In the genomic region with DNA sequence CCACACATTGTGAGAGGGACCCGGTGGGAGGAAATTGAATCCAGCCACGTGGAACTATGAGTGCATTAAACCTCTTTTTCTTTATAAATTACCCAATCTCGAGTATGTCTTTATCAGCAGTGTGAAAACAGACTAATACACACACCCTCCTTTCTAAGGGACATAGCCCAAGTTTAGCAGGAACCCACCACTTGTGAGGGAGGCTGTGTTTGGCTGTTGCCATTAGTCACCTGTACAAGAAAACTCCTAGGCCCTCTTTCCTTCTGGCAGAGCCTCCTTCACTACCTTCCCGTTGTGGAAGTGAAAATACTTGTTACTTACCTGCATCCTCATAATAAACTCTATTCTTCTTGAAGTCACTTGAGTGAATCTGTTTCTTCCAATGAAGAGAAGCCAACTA, we compare ENCODE assay signal across 23 cellular contexts.
DNase-seq lines count a peak whose midpoint lies in the region; ATAC-seq, FAIRE-seq and TF ChIP-seq lines count a peak whose summit lies in the region.
"Had no signal": no experiment of that assay in that cellular context is flagged by ENCODE, and none has a peak within 500 bp of the region (broad histone marks: within the 10 kb centered on the region; RNA-seq: fewer than 3 reads in every experiment).

No MANE protein-coding gene starts in this region.

- no peak for ATAC-seq in HepG2
- no peak for ATAC-seq in right lobe of liver
- ATAC-seq: A549, GM12878, GM23338 had no signal

- TF ChIP-seq EP300 in HepG2 (IDR thresholded peaks at IDR 0.05; ENCODE audit: low read depth in 2 of 2, low read length in 2 of 2) (no peak), HepG2 (CRISPR knock-in tag; IDR thresholded peaks at IDR 0.05; ENCODE audit: borderline replicate concordance) (no peak)

- 26% methylated on average over 4 of the region's 4 CpGs for WGBS in HepG2 (ENCODE audit: low lambda C conversion rate)
- 53% methylated on average over 4 of the region's 4 CpGs for WGBS in right lobe of liver (ENCODE audit: insufficient coverage, low coverage, low lambda C conversion rate, missing lambda C conversion rate)

- H3K27me3 ChIP-seq in HepG2 (ENCODE audit: control insufficient read depth in 1 of 2, insufficient read depth in 2 of 2, low read length in 2 of 2) (no peaks in the 10 kb centered on the region), right lobe of liver (no peaks in the 10 kb centered on the region), PC-9 (ENCODE audit: insufficient read depth, low read depth) (no peaks in the 10 kb centered on the region), neural progenitor cell (no peaks in the 10 kb centered on the region)
- H3K27me3 ChIP-seq: BE2C; BLaER1 treated with 17β-estradiol and CSF1 and Interleukin-3, amounts not matched to agents 10 nM and 100 nM had no signal

- H3K4me1 ChIP-seq in HepG2 (ENCODE audit: insufficient read depth, low read length) (peaks cover 35% of the 10 kb centered on the region), right lobe of liver (no peaks in the 10 kb centered on the region), PC-9 (replicated peaks; ENCODE audit: insufficient read depth) (no peaks in the 10 kb centered on the region), neural progenitor cell (no peaks in the 10 kb centered on the region)
- H3K4me1 ChIP-seq: A549; BLaER1 treated with 17β-estradiol and CSF1 and Interleukin-3, amounts not matched to agents 10 nM and 100 nM had no signal

- H3K36me3 ChIP-seq in HepG2 (replicated peaks in 1 of 2; ENCODE audit: control insufficient read depth in 1 of 2, insufficient read depth in 2 of 2, low read length in 2 of 2): no peaks in the 10 kb centered on the region
- H3K36me3 ChIP-seq in right lobe of liver: no peaks in the 10 kb centered on the region
- H3K36me3 ChIP-seq in PC-9 (ENCODE audit: low read depth): no peaks in the 10 kb centered on the region
- H3K36me3 ChIP-seq in neural progenitor cell: no peaks in the 10 kb centered on the region
- H3K36me3 ChIP-seq: BE2C; BLaER1 treated with 17β-estradiol and CSF1 and Interleukin-3, amounts not matched to agents 10 nM and 100 nM had no signal

- in situ Hi-C loops in HepG2 (cut with HindIII; ENCODE audit: extremely low pct_ligation_motif_present, low pct_unique_long_range_greater_than_20kb): no loop called here

- H3K9me2 ChIP-seq in PC-9 (ENCODE audit: insufficient read depth): no peaks in the 10 kb centered on the region

- TF ChIP-seq RAD21 in HepG2 (CRISPR knock-in tag; IDR thresholded peaks at IDR 0.05): no peak

- TF ChIP-seq POLR2A in HepG2 (IDR thresholded peaks at IDR 0.05; ENCODE audit: insufficient read depth in 1 of 2, low read depth in 2 of 2, low read length in 2 of 2) (no peak), right lobe of liver (IDR thresholded peaks at IDR 0.05) (no peak)

- no peak overlapping the region for H3K27ac Mint-ChIP-seq in neural progenitor cell
- H3K27ac Mint-ChIP-seq: CD14-positive monocyte; CD4-positive, alpha-beta T cell; CD8-positive, alpha-beta memory T cell; GM23338 had no signal

- H4K20me1 ChIP-seq in HepG2 (ENCODE audit: insufficient read depth, low read length): no peaks in the 10 kb centered on the region
- H4K20me1 ChIP-seq in PC-9 (ENCODE audit: insufficient read depth): no peaks in the 10 kb centered on the region
- H4K20me1 ChIP-seq in neural progenitor cell (ENCODE audit: low read depth): no peaks in the 10 kb centered on the region
- H4K20me1 ChIP-seq: BLaER1 treated with 17β-estradiol and CSF1 and Interleukin-3, amounts not matched to agents 10 nM and 100 nM had no signal

- no peaks in the 10 kb centered on the region for H3F3A ChIP-seq in PC-9 (ENCODE audit: insufficient read depth, low read depth)
- H3F3A ChIP-seq in neural progenitor cell (ENCODE audit: low read depth): no peaks in the 10 kb centered on the region

- no peaks in the 10 kb centered on the region for H3K79me2 ChIP-seq in HepG2 (ENCODE audit: insufficient read depth, low read length)
- H3K79me2 ChIP-seq in PC-9 (ENCODE audit: low read depth): no peaks in the 10 kb centered on the region
- no peaks in the 10 kb centered on the region for H3K79me2 ChIP-seq in neural progenitor cell (ENCODE audit: low read depth)

- peak overlapping the region; percentile 54 for H2AFZ ChIP-seq in HepG2 (ENCODE audit: low read length)
- H2AFZ ChIP-seq in PC-9: 0 out of 2 replicates have a peak overlapping the region, but pooled peaks have one; percentile 29
- H2AFZ ChIP-seq in neural progenitor cell (replicated peaks): peak overlapping the region; percentile 47
- H2AFZ ChIP-seq: GM23338 had no signal

- H3K36me3 Mint-ChIP-seq in neural progenitor cell: no peaks in the 10 kb centered on the region
- H3K36me3 Mint-ChIP-seq: CD14-positive monocyte; CD8-positive, alpha-beta memory T cell had no signal

- no peak overlapping the region for H3K4me3 Mint-ChIP-seq in neural progenitor cell
- H3K4me3 Mint-ChIP-seq: CD14-positive monocyte; CD4-positive, alpha-beta T cell; CD8-positive, alpha-beta memory T cell; GM23338 had no signal

- FAIRE-seq in HepG2 (lab: Jason Lieb, UNC): no peak
- FAIRE-seq: A549, D721Med, GM12878 had no signal

- BruUV-seq in HepG2 (replicated peaks; lab: Mats Ljungman, UMichigan) (no TSS peak), PC-9 (replicated peaks; lab: Mats Ljungman, UMichigan) (no TSS peak)

- no peaks in the 10 kb centered on the region for H3K9me3 ChIP-seq in HepG2 (ENCODE audit: low read length)
- H3K9me3 ChIP-seq in right lobe of liver: no peaks in the 10 kb centered on the region
- no peaks in the 10 kb centered on the region for H3K9me3 ChIP-seq in PC-9 (ENCODE audit: insufficient read depth, low read depth)
- H3K9me3 ChIP-seq in neural progenitor cell (ENCODE audit: low read depth): no peaks in the 10 kb centered on the region
- H3K9me3 ChIP-seq: A549; BE2C; BLaER1 treated with 17β-estradiol and CSF1 and Interleukin-3, amounts not matched to agents 10 nM and 100 nM had no signal

- CTCF ChIA-PET in HepG2 (lab: Yijun Ruan, JAX; ENCODE audit: low intra/inter-chr PET ratio, low total read pairs): no interaction called here
- CTCF ChIA-PET in PC-9 (lab: Charles Lee): no interaction called here

- H3K4me2 ChIP-seq in HepG2 (ENCODE audit: low read depth, low read length) (no peak overlapping the region), PC-9 (no peak overlapping the region), neural progenitor cell (no peak overlapping the region)
- H3K4me2 ChIP-seq: A549; BLaER1 treated with 17β-estradiol and CSF1 and Interleukin-3, amounts not matched to agents 10 nM and 100 nM; GM23338 had no signal

- peaks cover 8% of the 10 kb centered on the region for H3K9me3 Mint-ChIP-seq in neural progenitor cell
- H3K9me3 Mint-ChIP-seq: CD4-positive, alpha-beta T cell; CD8-positive, alpha-beta memory T cell had no signal

- DNase-seq in HepG2 (ENCODE audit: low spot score): no peak
- DNase-seq in right lobe of liver: no peak
- DNase-seq in PC-9: no peak
- DNase-seq in neural progenitor cell (ENCODE audit: low spot score): no peak
- DNase-seq in activated T-cell treated with anti-CD3 and anti-CD28 coated beads, Interleukin-2, amount 50 U/mL, for 48 hours: no peak
- DNase-seq in activated CD4-positive, alpha-beta T cell treated with anti-CD3 and anti-CD28 coated beads, Interleukin-2, amount 50 U/mL, for 4 hours: no peak
- DNase-seq: 8988T; ACHN; AML-193; BE2C; CD4-positive, alpha-beta T cell; CD8-positive, alpha-beta memory T cell; DMS 273 treated with DMSO at 0.1 percent for 48 hours; DMS79; EL; GDM1; HCEC 1CT had no signal

- intact Hi-C loops in HepG2 (cut with micrococcal nuclease; ENCODE audit: unreplicated experiment) (no loop called here), right lobe of liver (cut with DNase I) (no loop called here), PC-9 (cut with micrococcal nuclease; ENCODE audit: unreplicated experiment) (no loop called here)

- H3K4me3 ChIP-seq in HepG2 (replicated peaks in 1 of 3; ENCODE audit: insufficient read depth in 1 of 3, low read depth in 2 of 3, low read length in 3 of 3) (no peak overlapping the region), right lobe of liver (no peak overlapping the region), PC-9 (no peak overlapping the region), neural progenitor cell (no peak overlapping the region)
- H3K4me3 ChIP-seq: A549; BLaER1 treated with 17β-estradiol and CSF1 and Interleukin-3, amounts not matched to agents 10 nM and 100 nM; GM12878; GM23338 had no signal

- H3K4me1 Mint-ChIP-seq in neural progenitor cell: no peaks in the 10 kb centered on the region
- H3K4me1 Mint-ChIP-seq: CD14-positive monocyte; CD8-positive, alpha-beta memory T cell had no signal

- H3K27me3 Mint-ChIP-seq in neural progenitor cell (ENCODE audit: insufficient read depth, low read depth): peaks cover 3% of the 10 kb centered on the region
- H3K27me3 Mint-ChIP-seq: CD4-positive, alpha-beta T cell had no signal

- H3K27ac ChIP-seq in HepG2 (ENCODE audit: extremely low read length, insufficient read depth, low read length) (no peak overlapping the region), right lobe of liver (no peak overlapping the region), PC-9 (no peak overlapping the region), neural progenitor cell (no peak overlapping the region)
- H3K27ac ChIP-seq: A549; BLaER1 treated with 17β-estradiol and CSF1 and Interleukin-3, amounts not matched to agents 10 nM and 100 nM had no signal

- TF ChIP-seq CTCF in HepG2 (CRISPR knock-in tag; IDR thresholded peaks at IDR 0.05) (no peak), right lobe of liver (IDR thresholded peaks at IDR 0.05) (no peak), PC-9 (conservative IDR thresholded peaks at IDR 0.05) (no peak), neural progenitor cell (IDR thresholded peaks at IDR 0.05) (no peak)

- H3K9ac ChIP-seq in HepG2 (ENCODE audit: insufficient read depth, low read depth, low read length) (no peak overlapping the region), neural progenitor cell (no peak overlapping the region)
- H3K9ac ChIP-seq: BLaER1 treated with 17β-estradiol and CSF1 and Interleukin-3, amounts not matched to agents 10 nM and 100 nM had no signal

- POLR2A ChIA-PET in HepG2 (lab: Yijun Ruan, JAX) (no interaction called here), PC-9 (lab: Charles Lee; ENCODE audit: unreplicated experiment) (no interaction called here)
